4 cellular contexts compared by ENCODE assay signal in the genomic region with DNA sequence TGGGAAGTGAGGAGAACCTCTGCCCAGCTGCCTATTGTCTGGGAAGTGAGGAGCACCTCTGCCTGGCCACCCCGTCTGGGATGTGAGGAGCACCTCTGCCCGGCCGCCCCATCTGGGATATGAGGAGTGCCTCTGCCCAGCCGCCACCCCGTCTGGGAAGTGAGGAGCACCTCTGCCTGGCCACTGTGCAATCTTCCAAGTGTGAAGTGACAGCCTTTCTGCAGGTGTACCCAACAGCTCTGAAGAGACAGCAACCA. TPM values are rescaled to one million over a fixed set of nuclear protein-coding genes. Genes with fewer than 3 reads are reported as not detected.
"Had no signal": no experiment of that assay in that cellular context is flagged by ENCODE, and none has a peak within 500 bp of the region (broad histone marks: within the 10 kb centered on the region; RNA-seq: fewer than 3 reads in every experiment).

No MANE protein-coding gene starts in this region.

RNA-seq across cellular contexts. Expression of a gene that starts 9.4 kb away (rescaled TPM):
- total RNA-seq: HepG2, HT-29, HT1080, IMR-90 had no signal

RNA-seq across cellular contexts. Expression of a gene that starts 46.8 kb away (rescaled TPM):
- total RNA-seq: HepG2, HT-29, HT1080, IMR-90 had no signal
